Comparison of ENCODE assay signal across 8 cellular contexts in the genomic region with DNA sequence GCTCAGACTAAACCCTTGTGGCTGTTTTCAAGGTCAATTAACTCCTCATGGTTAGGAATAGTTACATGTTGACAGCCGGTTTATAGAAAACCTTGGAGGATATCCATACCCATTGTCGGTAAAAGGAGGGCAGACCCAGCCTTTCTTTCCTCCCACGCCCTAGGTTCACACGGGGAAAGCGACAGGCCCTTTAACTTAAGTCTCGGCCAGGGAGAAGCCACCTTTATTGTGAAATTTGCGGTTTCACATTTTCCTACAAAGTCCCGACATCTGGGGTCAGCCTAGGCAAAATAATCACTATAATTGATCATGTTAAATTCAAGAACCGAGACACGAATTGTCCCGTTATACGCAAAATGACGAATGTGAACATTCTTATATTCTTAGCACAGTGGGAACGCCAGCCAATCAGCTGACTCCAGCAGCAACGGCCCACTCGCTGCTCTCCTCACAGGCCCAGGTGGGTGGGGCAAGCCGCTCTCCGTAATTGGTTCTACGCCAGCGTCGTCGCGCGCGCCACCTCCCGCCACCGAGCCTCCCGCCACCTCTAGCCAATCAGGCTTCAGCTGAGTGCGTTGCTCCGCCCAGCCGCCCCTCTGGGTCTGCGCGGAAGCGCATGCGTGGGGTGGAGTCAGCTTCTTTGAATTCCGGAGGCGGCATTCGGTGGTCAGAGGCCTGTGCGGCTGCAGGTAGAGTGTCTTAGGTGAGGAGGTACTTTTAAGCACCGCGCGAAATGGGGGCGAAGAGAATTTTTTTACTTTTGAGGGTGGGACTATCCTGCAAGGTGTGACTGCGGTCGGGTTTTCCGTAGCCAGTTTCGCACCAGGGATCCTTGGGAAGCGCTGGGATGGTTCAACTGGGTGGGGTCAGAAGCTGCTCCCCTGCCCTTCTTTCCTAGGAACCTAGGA. TPM values are rescaled to one million over a fixed set of nuclear protein-coding genes. Genes with fewer than 3 reads are reported as not detected.
A peak's percentile ranks its signal among the peaks of the same experiment; 100 is the strongest.
DNase-seq lines count a peak whose midpoint lies in the region; ATAC-seq and TF ChIP-seq lines count a peak whose summit lies in the region.

A gene with protein sequence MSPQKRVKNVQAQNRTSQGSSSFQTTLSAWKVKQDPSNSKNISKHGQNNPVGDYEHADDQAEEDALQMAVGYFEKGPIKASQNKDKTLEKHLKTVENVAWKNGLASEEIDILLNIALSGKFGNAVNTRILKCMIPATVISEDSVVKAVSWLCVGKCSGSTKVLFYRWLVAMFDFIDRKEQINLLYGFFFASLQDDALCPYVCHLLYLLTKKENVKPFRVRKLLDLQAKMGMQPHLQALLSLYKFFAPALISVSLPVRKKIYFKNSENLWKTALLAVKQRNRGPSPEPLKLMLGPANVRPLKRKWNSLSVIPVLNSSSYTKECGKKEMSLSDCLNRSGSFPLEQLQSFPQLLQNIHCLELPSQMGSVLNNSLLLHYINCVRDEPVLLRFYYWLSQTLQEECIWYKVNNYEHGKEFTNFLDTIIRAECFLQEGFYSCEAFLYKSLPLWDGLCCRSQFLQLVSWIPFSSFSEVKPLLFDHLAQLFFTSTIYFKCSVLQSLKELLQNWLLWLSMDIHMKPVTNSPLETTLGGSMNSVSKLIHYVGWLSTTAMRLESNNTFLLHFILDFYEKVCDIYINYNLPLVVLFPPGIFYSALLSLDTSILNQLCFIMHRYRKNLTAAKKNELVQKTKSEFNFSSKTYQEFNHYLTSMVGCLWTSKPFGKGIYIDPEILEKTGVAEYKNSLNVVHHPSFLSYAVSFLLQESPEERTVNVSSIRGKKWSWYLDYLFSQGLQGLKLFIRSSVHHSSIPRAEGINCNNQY (plus strand): TSS at position 659 of the 908 bp plus-strand sequence. CDS start 2,867 bp downstream, outside the sequence.

- peak within 1 kb of the TSS; percentile 97 for H3K27ac Mint-ChIP-seq in progenitor cell of endocrine pancreas

- peaks cover 10% of the 10 kb centered on the region for H3K4me1 Mint-ChIP-seq in progenitor cell of endocrine pancreas (ENCODE audit: low read depth)

- H3K4me1 ChIP-seq in ascending aorta (no peaks in the 10 kb centered on the region), urinary bladder (ENCODE audit: insufficient read depth) (no peaks in the 10 kb centered on the region)

- TF ChIP-seq CTCF in ascending aorta (IDR thresholded peaks at IDR 0.05) = no peak
- no peak for TF ChIP-seq CTCF in progenitor cell of endocrine pancreas (IDR thresholded peaks at IDR 0.05; ENCODE audit: unreplicated experiment)

- under 1% methylated on average over 48 of the region's 48 CpGs for WGBS in urinary bladder

- TF ChIP-seq POLR2A in GM18505 (IDR thresholded peaks at IDR 0.05; ENCODE audit: borderline replicate concordance, extremely low read depth, insufficient read depth, insufficient read length) = peak; percentile 58

- no peaks in the 10 kb centered on the region for H3K27me3 Mint-ChIP-seq in progenitor cell of endocrine pancreas

- peak within 1 kb of the TSS; percentile 46 to 55 for H3K4me3 ChIP-seq in ascending aorta
- H3K4me3 ChIP-seq in urinary bladder (ENCODE audit: low read depth, low read length) = peak within 1 kb of the TSS; percentile 35

- H3K36me3 Mint-ChIP-seq in progenitor cell of endocrine pancreas (ENCODE audit: insufficient read depth) = peaks cover 5% of the 10 kb centered on the region

- H3K36me3 ChIP-seq in ascending aorta (no peaks in the 10 kb centered on the region), urinary bladder (ENCODE audit: insufficient read depth) (no peaks in the 10 kb centered on the region)

- intact Hi-C loops in ascending aorta (cut with DNase I) = loop anchor here (1.0 to 5.0 kb wide), 3 partner anchors 46 to 250 kb away; a partner anchor contains a TSS
- intact Hi-C loops in left ventricle myocardium superior (cut with micrococcal nuclease) = no loop called here

- DNase-seq in NCI-H187 treated with DMSO at 0.1 percent for 48 hours (lab: John Stamatoyannopoulos, UW) (peak; percentile 72), T-helper 2 cell (peak; percentile 79 to 97 (median 88)), ascending aorta (ENCODE audit: low spot score in 2 of 2) (peak; percentile 83 to 95), left ventricle myocardium superior (peak; percentile 94), progenitor cell of endocrine pancreas (ENCODE audit: low spot score, unreplicated experiment) (peak; percentile 80)

- H3K9me3 ChIP-seq in ascending aorta = no peaks in the 10 kb centered on the region

- peak within 1 kb of the TSS; percentile 87 for H3K4me3 Mint-ChIP-seq in progenitor cell of endocrine pancreas (ENCODE audit: low read depth)

- H3K27me3 ChIP-seq in ascending aorta = no peaks in the 10 kb centered on the region

- peak; percentile 99 for ATAC-seq in GM18505 (IDR thresholded peaks at IDR 0.05; ENCODE audit: unreplicated experiment)
- peak; percentile 99 for ATAC-seq in HG02970 (IDR thresholded peaks at IDR 0.05; ENCODE audit: low FRiP score, unreplicated experiment)
- ATAC-seq in left ventricle myocardium superior = peak; percentile 100

- H3K27ac ChIP-seq in ascending aorta = peak within 1 kb of the TSS; percentile 68 to 77
- peak within 1 kb of the TSS; percentile 83 for H3K27ac ChIP-seq in urinary bladder (ENCODE audit: low read depth)

- peaks cover 15% of the 10 kb centered on the region for H3K9me3 Mint-ChIP-seq in progenitor cell of endocrine pancreas (ENCODE audit: low read depth)

RNA-seq across cellular contexts. Expression of the gene that starts here (rescaled TPM):
- total RNA-seq in ascending aorta (not detected), left ventricle myocardium superior (0.27 TPM), progenitor cell of endocrine pancreas (13.2 and 13.7 TPM in 2 replicates), urinary bladder (19.6 TPM)
- 1.1 TPM for polyA plus RNA-seq in urinary bladder

Comparison
In these comparisons a context has a peak if more than half of its experiments do, and no peak if none do; other contexts are left out.
1. Peak in every context shown above with its lines: DNase-seq, ATAC-seq, H3K4me3 ChIP-seq and H3K27ac ChIP-seq.
2. RNA of the gene that starts here (total RNA-seq): 19.6 TPM in urinary bladder (single experiment) and 13.2 to 13.7 TPM in progenitor cell of endocrine pancreas; 0.27 TPM in left ventricle myocardium superior (single experiment) and not detected in ascending aorta (single experiment); every median in the first group is over 10 times any median in the second.
3. Peak in DNase-seq, H3K4me3 ChIP-seq and H3K27ac ChIP-seq in ascending aorta; RNA of the gene not detected or under 1 TPM.
4. Peak in DNase-seq and ATAC-seq in left ventricle myocardium superior; RNA of the gene not detected or under 1 TPM.